ENCODE assay signal across 8 cellular contexts in genomic region chr13:102555914-102556553, GRCh38. TPM values are rescaled to one million over a fixed set of nuclear protein-coding genes. Genes with fewer than 3 reads are reported as not detected.
A peak's percentile ranks its signal among the peaks of the same experiment; 100 is the strongest.
DNase-seq lines count a peak whose midpoint lies in the region; ATAC-seq and TF ChIP-seq lines count a peak whose summit lies in the region.

No MANE protein-coding gene starts in this region.

- intact Hi-C loops in left ventricle myocardium inferior (cut with micrococcal nuclease): loop anchor here (10.0 kb wide), 1 partner anchor 611 kb away; no protein-coding TSS in a partner anchor

- TF ChIP-seq POLR2A in suprapubic skin (IDR thresholded peaks at IDR 0.05): no peak

- H3K9me3 Mint-ChIP-seq in WTC11: peaks cover 4% of the 10 kb centered on the region

- H3K4me1 Mint-ChIP-seq in WTC11: no peaks in the 10 kb centered on the region

- POLR2A ChIA-PET in WTC11 (lab: Charles Lee): interaction anchor here (0.8 kb wide), 1 partner anchor 17 kb away, joined by 3 read pairs; no protein-coding TSS in a partner anchor

- peak; percentile 23 for DNase-seq in Daoy (ENCODE audit: low read depth)
- DNase-seq in NCI-H1694 (lab: John Stamatoyannopoulos, UW): peak; percentile 77
- no peak for DNase-seq in WTC11 (ENCODE audit: low spot score)
- DNase-seq in left ventricle myocardium inferior: no peak
- no peak for DNase-seq in suprapubic skin (ENCODE audit: low spot score in 2 of 2)

- no peak for TF ChIP-seq EP300 in suprapubic skin (IDR thresholded peaks at IDR 0.05)

- CTCF ChIA-PET in WTC11 (lab: Charles Lee): interaction anchor here (0.7 to 1.9 kb wide), 48 partner anchors 9 to 1411 kb away, joined by 3 to 22 read pairs (median 5); no protein-coding TSS in a partner anchor

- 27% methylated on average over 6 of the region's 6 CpGs for WGBS in suprapubic skin

- TF ChIP-seq CTCF in 22Rv1 (IDR thresholded peaks at IDR 0.05) (peak; percentile 76), WTC11 (IDR thresholded peaks at IDR 0.05) (peak; percentile 30; the same call in 1 of the 2 replicates), left ventricle myocardium inferior (IDR thresholded peaks at IDR 0.05; ENCODE audit: borderline replicate concordance) (peak; percentile 58), suprapubic skin (IDR thresholded peaks at IDR 0.05) (peak; percentile 8 to 13)

- no peaks in the 10 kb centered on the region for H3K27me3 Mint-ChIP-seq in WTC11 (ENCODE audit: low read depth)

- H3K36me3 Mint-ChIP-seq in WTC11: no peaks in the 10 kb centered on the region

- H3K4me3 ChIP-seq in left ventricle myocardium inferior (no peak overlapping the region), suprapubic skin (no peak overlapping the region)

- no peaks in the 10 kb centered on the region for H3K27me3 ChIP-seq in left ventricle myocardium inferior (ENCODE audit: low read depth)
- no peaks in the 10 kb centered on the region for H3K27me3 ChIP-seq in suprapubic skin

- no peak overlapping the region for H3K27ac Mint-ChIP-seq in WTC11

- H3K4me3 Mint-ChIP-seq in WTC11: no peak overlapping the region

- ATAC-seq in HG02588 (IDR thresholded peaks at IDR 0.05; ENCODE audit: unreplicated experiment) (peak; percentile 53), WTC11 (peak; percentile 77), GM18520 (IDR thresholded peaks at IDR 0.05; ENCODE audit: unreplicated experiment) (no peak)

- peaks cover 5% of the 10 kb centered on the region for H3K9me3 ChIP-seq in left ventricle myocardium inferior (replicated peaks)
- H3K9me3 ChIP-seq in suprapubic skin: no peaks in the 10 kb centered on the region

- no peaks in the 10 kb centered on the region for H3K4me1 ChIP-seq in left ventricle myocardium inferior
- no peaks in the 10 kb centered on the region for H3K4me1 ChIP-seq in suprapubic skin

- no peaks in the 10 kb centered on the region for H3K36me3 ChIP-seq in left ventricle myocardium inferior
- no peaks in the 10 kb centered on the region for H3K36me3 ChIP-seq in suprapubic skin

- no peak overlapping the region for H3K27ac ChIP-seq in 22Rv1
- H3K27ac ChIP-seq in left ventricle myocardium inferior (replicated peaks): no peak overlapping the region
- no peak overlapping the region for H3K27ac ChIP-seq in suprapubic skin

TF ChIP-seq in WTC11, 78 proteins besides CTCF, POLR2A, EP300 and RAD21:
- TF ChIP-seq JAZF1 (CRISPR knock-in tag; IDR thresholded peaks at IDR 0.05) (no peak), PRRX2 (CRISPR knock-in tag; IDR thresholded peaks at IDR 0.05) (no peak), NR3C1 (CRISPR knock-in tag; conservative IDR thresholded peaks at IDR 0.05; ENCODE audit: low read depth) (no peak), IRF1 (CRISPR knock-in tag; IDR thresholded peaks at IDR 0.05) (no peak), ZNF121 (CRISPR knock-in tag; IDR thresholded peaks at IDR 0.05) (no peak), ZNF423 (CRISPR knock-in tag; IDR thresholded peaks at IDR 0.05) (no peak), SMAD4 (CRISPR knock-in tag; IDR thresholded peaks at IDR 0.05) (no peak), ZNF138 (CRISPR knock-in tag; conservative IDR thresholded peaks at IDR 0.05) (no peak), ATF6 (CRISPR knock-in tag; IDR thresholded peaks at IDR 0.05) (no peak), ZNF317 (CRISPR knock-in tag; IDR thresholded peaks at IDR 0.05; ENCODE audit: borderline replicate concordance, low read depth) (no peak), ZNF425 (CRISPR knock-in tag; conservative IDR thresholded peaks at IDR 0.05) (no peak), AFF4 (CRISPR knock-in tag; IDR thresholded peaks at IDR 0.05; ENCODE audit: borderline replicate concordance) (no peak)

RNA-seq across cellular contexts. Expression of gene TPP2, which starts 40.8 kb away (rescaled TPM):
- total RNA-seq in Daoy (2014; rRNA removed; shearing (Covaris generic)): 35.1 and 39.1 TPM in 2 replicates
- total RNA-seq in WTC11 (2021) (52.9 to 68.3 TPM (median 57.5 TPM) in 3 replicates), left ventricle myocardium inferior (29.0 TPM), suprapubic skin (10 to 100 TPM; 26.2 to 61.0 (median 30.5) TPM)

Comparison
In these comparisons a context has a peak if more than half of its experiments do, and no peak if none do; other contexts are left out.
1. CTCF ChIP-seq: peak in every context shown above with its lines; median percentile 76 in 22Rv1; 58 in left ventricle myocardium inferior; 30 in WTC11; 10 in suprapubic skin.
2. DNase-seq: peak in Daoy (single experiment) and NCI-H1694 (single experiment); none in WTC11 (single experiment), left ventricle myocardium inferior (single experiment) and suprapubic skin (0 of 2).